27 cellular contexts compared by ENCODE assay signal in the genomic region with DNA sequence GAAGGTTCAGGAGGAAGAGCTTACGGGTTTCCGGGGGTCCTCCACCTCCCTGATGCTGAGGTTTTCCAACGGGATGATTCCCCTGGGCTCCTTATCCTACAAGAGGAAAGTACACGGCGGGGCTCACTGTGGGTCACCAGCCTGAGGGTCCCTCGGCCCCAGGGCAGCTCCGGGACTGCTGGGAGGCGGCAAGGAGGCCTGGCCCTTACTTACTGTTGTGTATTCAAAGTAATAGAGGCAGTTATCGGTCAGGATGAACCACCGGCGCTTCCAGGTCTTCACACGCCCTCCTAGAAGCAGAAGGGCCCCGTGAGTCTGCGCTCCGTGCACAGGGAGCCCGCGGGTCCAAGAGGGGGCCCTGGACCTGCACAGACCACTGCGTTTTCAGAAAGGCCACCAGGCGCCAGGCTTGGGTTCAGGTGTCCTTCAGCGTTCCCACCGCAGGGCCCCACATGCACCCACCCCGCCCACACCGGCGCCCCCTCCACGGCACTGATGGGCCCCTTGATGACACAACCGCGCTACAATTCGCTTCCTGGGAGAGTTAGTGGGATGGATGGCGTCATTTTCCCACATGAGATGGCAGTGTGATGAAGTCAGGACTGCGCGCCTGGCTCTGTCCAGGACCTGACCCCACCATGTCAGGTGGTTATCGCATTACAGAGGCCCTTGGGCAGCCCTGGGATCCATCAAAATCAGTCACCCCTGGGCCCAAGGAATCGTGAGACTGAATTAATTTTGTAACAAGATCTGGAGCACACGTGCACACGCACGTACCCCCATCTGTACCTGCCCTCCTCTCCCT.
DNase-seq lines count a peak whose midpoint lies in the region; ATAC-seq, FAIRE-seq and TF ChIP-seq lines count a peak whose summit lies in the region.
"Had no signal": no experiment of that assay in that cellular context is flagged by ENCODE, and none has a peak within 500 bp of the region (broad histone marks: within the 10 kb centered on the region; RNA-seq: fewer than 3 reads in every experiment).

No MANE protein-coding gene starts in this region.

- H2AFZ ChIP-seq in astrocyte (ENCODE audit: low read depth, low read length): no peak overlapping the region

- H3K27me3 Mint-ChIP-seq in astrocyte (ENCODE audit: low read depth, unreplicated experiment) (no peaks in the 10 kb centered on the region), nephron progenitor cell (ENCODE audit: low read depth, poor library complexity) (no peaks in the 10 kb centered on the region)
- H3K27me3 Mint-ChIP-seq in activated naive CD4-positive, alpha-beta T cell treated with anti-CD3 and anti-CD28 coated beads for 36 hours (ENCODE audit: low read depth): no peaks in the 10 kb centered on the region
- H3K27me3 Mint-ChIP-seq: memory B cell had no signal

- H3K4me3 ChIP-seq in right atrium auricular region: no peak overlapping the region
- no peak overlapping the region for H3K4me3 ChIP-seq in astrocyte (ENCODE audit: insufficient read depth, low read depth, low read length)
- H3K4me3 ChIP-seq: smooth muscle cell had no signal

- intact Hi-C loops in left ventricle myocardium superior (cut with micrococcal nuclease): no loop called here
- intact Hi-C loops in activated naive CD4-positive, alpha-beta T cell treated with anti-CD3 and anti-CD28 coated beads for 36 hours (cut with micrococcal nuclease): no loop called here

- H4K20me1 ChIP-seq in astrocyte (ENCODE audit: insufficient read depth, low read length): peaks cover 7% of the 10 kb centered on the region

- H3K9ac ChIP-seq in astrocyte (ENCODE audit: low read length): peak overlapping the region; percentile 12

- ATAC-seq in left ventricle myocardium superior: no peak
- no peak for ATAC-seq in GM18868 (IDR thresholded peaks at IDR 0.05; ENCODE audit: unreplicated experiment)
- ATAC-seq in HG02938 (IDR thresholded peaks at IDR 0.05; ENCODE audit: unreplicated experiment): no peak

- peak overlapping the region; percentile 82 for H3K27ac ChIP-seq in right atrium auricular region
- no peak overlapping the region for H3K27ac ChIP-seq in astrocyte (ENCODE audit: low read depth, low read length)
- H3K27ac ChIP-seq: epithelial cell of prostate, HL-60 had no signal

- DNase-seq in right atrium auricular region (ENCODE audit: low spot score) (no peak), left ventricle myocardium superior (no peak), astrocyte (ENCODE audit: low read depth) (no peak), nephron progenitor cell (no peak), NCI-H82 treated with DMSO at 0.1 percent for 48 hours (lab: John Stamatoyannopoulos, UW; ENCODE audit: unreplicated experiment) (no peak)
- no peak for DNase-seq in activated naive CD4-positive, alpha-beta T cell treated with anti-CD3 and anti-CD28 coated beads for 36 hours
- DNase-seq: activated CD4-positive, alpha-beta T cell treated with anti-CD3 and anti-CD28 coated beads for 48 hours; activated CD8-positive, alpha-beta memory T cell treated with anti-CD3 and anti-CD28 coated beads for 24 hours; activated gamma-delta T cell; activated T-cell treated with anti-CD3 and anti-CD28 coated beads, Interleukin-2, amount 50 U/mL, for 1 hour; Calu3; effector CD4-positive, alpha-beta T cell; kidney; NCI-H748 treated with DMSO at 0.1 percent for 48 hours; occipital lobe; RPMI8226; stimulated activated CD4-positive, alpha-beta T cell treated with anti-CD3 and anti-CD28 coated beads, Interleukin-1b, Interleukin-23, amount 100 ng/mL, for 48 hours; stimulated activated CD8-positive, alpha-beta memory T cell treated with anti-CD3 and anti-CD28 coated beads, Interleukin-4, amount 100 ng/mL, for 48 hours; trophoblast cell had no signal

- H3K4me3 Mint-ChIP-seq in astrocyte (ENCODE audit: unreplicated experiment) (no peak overlapping the region), nephron progenitor cell (peak overlapping the region; percentile 38)
- no peak overlapping the region for H3K4me3 Mint-ChIP-seq in activated naive CD4-positive, alpha-beta T cell treated with anti-CD3 and anti-CD28 coated beads for 36 hours
- H3K4me3 Mint-ChIP-seq: memory B cell; T-helper 2 cell treated with Interferon-gamma antibody and Interleukin-4, amounts not matched to agents 5 μg/mL and 100 μg/mL, for 36 hours had no signal

- CTCF ChIA-PET in activated naive CD4-positive, alpha-beta T cell treated with anti-CD3 and anti-CD28 coated beads for 36 hours (lab: Charles Lee): no interaction called here

- no peaks in the 10 kb centered on the region for H3K9me3 ChIP-seq in right atrium auricular region
- H3K9me3 ChIP-seq in astrocyte (ENCODE audit: insufficient read depth, low read depth, low read length): no peaks in the 10 kb centered on the region

- H3K36me3 Mint-ChIP-seq in astrocyte (ENCODE audit: low read depth, unreplicated experiment) (peaks cover 3% of the 10 kb centered on the region), nephron progenitor cell (ENCODE audit: low read depth) (peaks cover 21% of the 10 kb centered on the region)
- H3K36me3 Mint-ChIP-seq in activated naive CD4-positive, alpha-beta T cell treated with anti-CD3 and anti-CD28 coated beads for 36 hours (ENCODE audit: low read depth): no peaks in the 10 kb centered on the region

- peaks cover 0 to 60% of the 10 kb centered on the region in 2 donors for H3K4me1 ChIP-seq in right atrium auricular region
- H3K4me1 ChIP-seq in astrocyte (ENCODE audit: insufficient read depth, low read length): no peaks in the 10 kb centered on the region

- H3K9me3 Mint-ChIP-seq in astrocyte (ENCODE audit: unreplicated experiment): no peaks in the 10 kb centered on the region
- no peaks in the 10 kb centered on the region for H3K9me3 Mint-ChIP-seq in nephron progenitor cell
- no peaks in the 10 kb centered on the region for H3K9me3 Mint-ChIP-seq in activated naive CD4-positive, alpha-beta T cell treated with anti-CD3 and anti-CD28 coated beads for 36 hours
- H3K9me3 Mint-ChIP-seq: memory B cell; T-helper 2 cell treated with Interferon-gamma antibody and Interleukin-4, amounts not matched to agents 5 μg/mL and 100 μg/mL, for 36 hours had no signal

- H3K27me3 ChIP-seq in right atrium auricular region (no peaks in the 10 kb centered on the region), astrocyte (ENCODE audit: insufficient read depth, low read length) (no peaks in the 10 kb centered on the region)

- no peak for TF ChIP-seq CTCF in right atrium auricular region (IDR thresholded peaks at IDR 0.05)
- TF ChIP-seq CTCF in astrocyte (IDR thresholded peaks at IDR 0.05; ENCODE audit: insufficient read depth, low read depth, low read length): no peak
- TF ChIP-seq CTCF in nephron progenitor cell (IDR thresholded peaks at IDR 0.05): no peak

- H3K36me3 ChIP-seq in right atrium auricular region (peaks cover 24% of the 10 kb centered on the region), astrocyte (ENCODE audit: insufficient read depth, low read length) (peaks cover 16% of the 10 kb centered on the region)

- H3K27ac Mint-ChIP-seq in astrocyte (ENCODE audit: unreplicated experiment) (no peak overlapping the region), nephron progenitor cell (peak overlapping the region; percentile 87)
- H3K27ac Mint-ChIP-seq in activated naive CD4-positive, alpha-beta T cell treated with anti-CD3 and anti-CD28 coated beads for 36 hours: no peak overlapping the region
- H3K27ac Mint-ChIP-seq: memory B cell; T-helper 2 cell treated with Interferon-gamma antibody and Interleukin-4, amounts not matched to agents 5 μg/mL and 100 μg/mL, for 36 hours had no signal

- no peak overlapping the region for H3K4me2 ChIP-seq in astrocyte (ENCODE audit: low read length)
- H3K4me2 ChIP-seq: smooth muscle cell had no signal

- H3K4me1 Mint-ChIP-seq in astrocyte (ENCODE audit: low read depth, unreplicated experiment) (no peaks in the 10 kb centered on the region), nephron progenitor cell (peaks cover 66% of the 10 kb centered on the region)
- no peaks in the 10 kb centered on the region for H3K4me1 Mint-ChIP-seq in activated naive CD4-positive, alpha-beta T cell treated with anti-CD3 and anti-CD28 coated beads for 36 hours (ENCODE audit: low read depth)

- no peak for FAIRE-seq in astrocyte (lab: Jason Lieb, UNC)
- FAIRE-seq: colon, kidney had no signal

- no peaks in the 10 kb centered on the region for H3K79me2 ChIP-seq in astrocyte (ENCODE audit: insufficient read depth, low read length)
